17 cellular contexts compared by ENCODE assay signal in genomic region chr15:61715082-61715481, GRCh38.
DNase-seq lines count a peak whose midpoint lies in the region; ATAC-seq and TF ChIP-seq lines count a peak whose summit lies in the region.
"Had no signal": no experiment of that assay in that cellular context is flagged by ENCODE, and none has a peak within 500 bp of the region (broad histone marks: within the 10 kb centered on the region; RNA-seq: fewer than 3 reads in every experiment).

No MANE protein-coding gene starts in this region.

- H3K27ac ChIP-seq in GM23248: no peak overlapping the region
- H3K27ac ChIP-seq: gastrocnemius medialis, parathyroid adenoma had no signal

- intact Hi-C loops in mucosa of descending colon (cut with DNase I, micrococcal nuclease): no loop called here

- H3K4me2 ChIP-seq in GM23248 (ENCODE audit: unreplicated experiment): no peak overlapping the region
- H3K4me2 ChIP-seq: smooth muscle cell had no signal

- H3K9me3 ChIP-seq in GM23248 (ENCODE audit: low read depth): no peaks in the 10 kb centered on the region
- H3K9me3 ChIP-seq in mucosa of descending colon: no peaks in the 10 kb centered on the region
- H3K9me3 ChIP-seq: gastrocnemius medialis had no signal

- no peaks in the 10 kb centered on the region for H3K36me3 ChIP-seq in GM23248 (ENCODE audit: low read depth)
- no peaks in the 10 kb centered on the region for H3K36me3 ChIP-seq in mucosa of descending colon (ENCODE audit: low read depth)
- H3K36me3 ChIP-seq: gastrocnemius medialis had no signal

- peak; percentile 78 for ATAC-seq in mucosa of descending colon
- no peak for ATAC-seq in activated CD4-positive, CD25-positive, alpha-beta regulatory T cell treated with anti-CD3 and anti-CD28 coated beads, Interleukin-2, amount 50 U/mL, for 24 hours
- ATAC-seq in HG02623 (IDR thresholded peaks at IDR 0.05; ENCODE audit: unreplicated experiment): no peak
- ATAC-seq: gastrocnemius medialis; stimulated activated naive CD8-positive, alpha-beta T cell treated with anti-CD3 and anti-CD28 coated beads, Interleukin-15, amount 100 ng/mL, for 72 hours; T-helper 17 cell had no signal

- DNase-seq in GM23248 (peak; percentile 1), NCI-H146 treated with DMSO at 0.1 percent for 48 hours (lab: John Stamatoyannopoulos, UW; ENCODE audit: unreplicated experiment) (peak; percentile 47), astrocyte of the spinal cord (ENCODE audit: low read depth, low spot score) (peak; percentile 69), mucosa of descending colon (peak in 2 of 3 donors; percentile 7 to 23), NCI-H187 treated with DMSO at 0.1 percent for 48 hours (lab: John Stamatoyannopoulos, UW) (no peak)
- DNase-seq: activated naive CD4-positive, alpha-beta T cell treated with anti-CD3 and anti-CD28 coated beads for 36 hours; caudate nucleus; gastrocnemius medialis; KG1; NCI-H524 treated with DMSO at 0.1 percent for 48 hours; RPMI8226; stimulated activated naive CD8-positive, alpha-beta T cell treated with anti-CD3 and anti-CD28 coated beads, Interleukin-15, amount 100 ng/mL, for 72 hours; T-helper 17 cell had no signal

- in situ Hi-C loops in GM23248 (cut with MboI): no loop called here
- in situ Hi-C loops in astrocyte of the spinal cord (cut with HindIII; ENCODE audit: low sequenced_read_pairs): no loop called here

- no peak overlapping the region for H3K4me3 ChIP-seq in GM23248
- H3K4me3 ChIP-seq in astrocyte of the spinal cord (ENCODE audit: low read depth, low read length): no peak overlapping the region
- H3K4me3 ChIP-seq in mucosa of descending colon: no peak overlapping the region
- H3K4me3 ChIP-seq: gastrocnemius medialis, smooth muscle cell had no signal

- no peaks in the 10 kb centered on the region for H3K4me1 ChIP-seq in GM23248 (ENCODE audit: insufficient read depth)
- no peaks in the 10 kb centered on the region for H3K4me1 ChIP-seq in mucosa of descending colon (ENCODE audit: low read depth)
- H3K4me1 ChIP-seq: gastrocnemius medialis, parathyroid adenoma had no signal

- H3F3A ChIP-seq in GM23248 (ENCODE audit: insufficient read depth): no peaks in the 10 kb centered on the region

- no peaks in the 10 kb centered on the region for H4K20me1 ChIP-seq in GM23248 (ENCODE audit: insufficient read depth)

- H3K9me2 ChIP-seq in GM23248 (ENCODE audit: insufficient read depth): no peaks in the 10 kb centered on the region

- H3K9ac ChIP-seq in GM23248: no peak overlapping the region
- H3K9ac ChIP-seq: parathyroid adenoma had no signal

- TF ChIP-seq CTCF in astrocyte of the spinal cord (IDR thresholded peaks at IDR 0.05; ENCODE audit: low read depth, low read length) (no peak), mucosa of descending colon (IDR thresholded peaks at IDR 0.05) (no peak)

- no peaks in the 10 kb centered on the region for H3K79me2 ChIP-seq in GM23248 (ENCODE audit: insufficient read depth)
- H3K79me2 ChIP-seq: parathyroid adenoma had no signal

- H3K27me3 ChIP-seq in GM23248 (replicated peaks; ENCODE audit: insufficient read depth): no peaks in the 10 kb centered on the region
- H3K27me3 ChIP-seq: gastrocnemius medialis had no signal

- H2AFZ ChIP-seq in GM23248: no peak overlapping the region
- H2AFZ ChIP-seq: parathyroid adenoma had no signal
